Comparison of ENCODE assay signal across 8 cellular contexts in genomic region chr3:119559441-119559963, GRCh38. TPM values are rescaled to one million over a fixed set of nuclear protein-coding genes. Genes with fewer than 3 reads are reported as not detected.
DNase-seq lines count a peak whose midpoint lies in the region; FAIRE-seq and TF ChIP-seq lines count a peak whose summit lies in the region.

A gene with protein sequence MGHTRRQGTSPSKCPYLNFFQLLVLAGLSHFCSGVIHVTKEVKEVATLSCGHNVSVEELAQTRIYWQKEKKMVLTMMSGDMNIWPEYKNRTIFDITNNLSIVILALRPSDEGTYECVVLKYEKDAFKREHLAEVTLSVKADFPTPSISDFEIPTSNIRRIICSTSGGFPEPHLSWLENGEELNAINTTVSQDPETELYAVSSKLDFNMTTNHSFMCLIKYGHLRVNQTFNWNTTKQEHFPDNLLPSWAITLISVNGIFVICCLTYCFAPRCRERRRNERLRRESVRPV (minus strand): TSS chr3:119559614. CDS start chr3:119557728, 1,886 bp downstream.

- no peaks in the 10 kb centered on the region for H3K27me3 Mint-ChIP-seq in chondrocyte (ENCODE audit: low read depth)

- no peak within 1 kb of the TSS for H3K27ac Mint-ChIP-seq in chondrocyte (ENCODE audit: unreplicated experiment)

- H3K36me3 Mint-ChIP-seq in chondrocyte (ENCODE audit: low read depth) = no peaks in the 10 kb centered on the region

- peak; percentile 24 for DNase-seq in activated gamma-delta T cell treated with Interleukin-2 at 50 U/mL for 16 hours
- DNase-seq in activated gamma-delta T cell (lab: John Stamatoyannopoulos, UW) = no peak
- peak; percentile 47 for DNase-seq in HCEC 1CT
- DNase-seq in UCSD-AML1 (lab: John Stamatoyannopoulos, UW; ENCODE audit: unreplicated experiment) = peak; percentile 58
- no peak for DNase-seq in chondrocyte (ENCODE audit: low spot score)
- DNase-seq in medulla oblongata (ENCODE audit: extremely low spot score) = peak; percentile 59
- DNase-seq in urothelium cell line (ENCODE audit: low spot score) = peak; percentile 70

- peak; percentile 71 for FAIRE-seq in urothelium cell line (lab: Jason Lieb, UNC)

- no peaks in the 10 kb centered on the region for H3K9me3 Mint-ChIP-seq in chondrocyte (ENCODE audit: low read depth)

- TF ChIP-seq CTCF in LNCAP (IDR thresholded peaks at IDR 0.05) = peak; percentile 62
- peak; percentile 72 for TF ChIP-seq CTCF in chondrocyte (IDR thresholded peaks at IDR 0.05)

- H3K4me1 Mint-ChIP-seq in chondrocyte (ENCODE audit: low read depth) = peaks cover 3% of the 10 kb centered on the region

- H3K4me3 Mint-ChIP-seq in chondrocyte (ENCODE audit: unreplicated experiment) = no peak within 1 kb of the TSS

RNA-seq across cellular contexts. Expression of the gene that starts here (rescaled TPM):
- total RNA-seq in chondrocyte = not detected in 3 replicates

Comparison
In these comparisons a context has a peak if more than half of its experiments do, and no peak if none do; other contexts are left out.
1. DNase-seq: peak in activated gamma-delta T cell treated with Interleukin-2 at 50 U/mL for 16 hours (single experiment), HCEC 1CT (single experiment), UCSD-AML1 (single experiment), medulla oblongata (single experiment) and urothelium cell line (single experiment); none in activated gamma-delta T cell (single experiment) and chondrocyte (single experiment).